In the genomic region with DNA sequence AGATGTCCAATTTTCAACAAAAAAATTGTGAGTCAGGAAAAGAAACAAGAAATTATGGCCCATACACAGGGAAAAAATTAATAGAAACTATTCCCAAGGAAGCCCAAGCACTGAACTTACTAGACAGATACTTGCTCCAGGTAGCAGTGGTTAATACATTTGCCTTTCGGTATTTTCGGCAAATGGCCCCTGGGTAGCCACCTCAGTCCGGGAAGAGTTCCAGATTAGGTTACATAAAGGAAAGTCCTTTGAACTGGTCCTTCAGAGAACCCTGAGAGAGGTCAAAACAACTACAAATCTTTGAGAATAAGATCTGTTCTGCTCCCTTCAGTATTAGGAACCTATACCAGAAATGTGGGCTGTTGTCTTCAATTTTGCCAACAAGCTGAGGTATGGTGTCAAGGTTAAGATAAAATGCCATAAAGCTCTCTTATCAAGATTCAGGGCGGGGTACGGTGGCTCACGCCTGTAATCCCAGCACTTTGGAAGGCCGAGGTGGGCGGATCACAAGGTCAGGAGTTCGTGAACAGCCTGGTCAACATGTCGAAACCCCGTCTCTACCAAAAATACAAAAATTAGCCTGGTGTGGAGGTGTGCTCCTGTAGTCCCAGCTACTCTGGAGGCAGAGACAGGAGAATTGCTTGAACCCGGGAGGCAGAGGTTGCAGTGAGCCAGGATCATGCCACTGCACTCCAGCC, we compare ENCODE assay signal across 23 cellular contexts.
DNase-seq lines count a peak whose midpoint lies in the region; ATAC-seq, FAIRE-seq and TF ChIP-seq lines count a peak whose summit lies in the region.
"Had no signal": no experiment of that assay in that cellular context is flagged by ENCODE, and none has a peak within 500 bp of the region (broad histone marks: within the 10 kb centered on the region; RNA-seq: fewer than 3 reads in every experiment).

No MANE protein-coding gene starts in this region.

- 40% methylated on average over 12 of the region's 12 CpGs for WGBS in liver
- 9% methylated on average over 12 of the region's 12 CpGs for WGBS in HepG2 (ENCODE audit: low lambda C conversion rate)
- no CpG with 5 or more reads among the region's 12 CpGs for WGBS in trophoblast cell (ENCODE audit: extremely low coverage, insufficient coverage, insufficient read length)

- H4K12ac ChIP-seq in trophoblast cell (ENCODE audit: low read depth, low read length): no peak overlapping the region

- H3K4ac ChIP-seq in trophoblast cell (ENCODE audit: low read depth, low read length): no peak overlapping the region

- H3K79me1 ChIP-seq in trophoblast cell (ENCODE audit: low read length): peaks cover 3% of the 10 kb centered on the region

- ATAC-seq in HepG2 (no peak), left lobe of liver (peak; percentile 95), HG02852 (IDR thresholded peaks at IDR 0.05; ENCODE audit: unreplicated experiment) (no peak)
- ATAC-seq: A549; CD8-positive, alpha-beta T cell; GM12878 had no signal

- H3K4me2 ChIP-seq in HepG2 (ENCODE audit: low read depth, low read length): no peak overlapping the region
- H3K4me2 ChIP-seq in trophoblast cell (ENCODE audit: low read length): no peak overlapping the region
- H3K4me2 ChIP-seq: A549; BLaER1 treated with 17β-estradiol and CSF1 and Interleukin-3, amounts not matched to agents 10 nM and 100 nM had no signal

- no peak overlapping the region for H3K23ac ChIP-seq in trophoblast cell (ENCODE audit: low read length)

- POLR2A ChIA-PET in HepG2 (lab: Yijun Ruan, JAX): no interaction called here

- FAIRE-seq in HepG2 (lab: Jason Lieb, UNC): no peak
- peak; percentile 13 for FAIRE-seq in bronchial epithelial cell (lab: Jason Lieb, UNC)
- FAIRE-seq: A549, D721Med, GM12878, GM12892, GM18507 had no signal

- no peak overlapping the region for H3K18ac ChIP-seq in trophoblast cell (ENCODE audit: low read length)

- H4K8ac ChIP-seq in trophoblast cell (ENCODE audit: low read depth, low read length): no peak overlapping the region

- H2AFZ ChIP-seq in HepG2 (ENCODE audit: low read length) (no peak overlapping the region), trophoblast cell (ENCODE audit: insufficient read depth, low read length, poor library complexity) (no peak overlapping the region)

- TF ChIP-seq RAD21 in liver (IDR thresholded peaks at IDR 0.05) (peak in 1 of 2 donors; percentile 36), HepG2 (CRISPR knock-in tag; IDR thresholded peaks at IDR 0.05) (no peak)

- peaks cover 0 to 2% (median 0%) of the 10 kb centered on the region in 4 donors for H3K4me1 ChIP-seq in liver (ENCODE audit: control insufficient read depth in 4 of 4, insufficient read depth in 4 of 4, low read length in 3 of 4)
- H3K4me1 ChIP-seq in HepG2 (ENCODE audit: insufficient read depth, low read length): peaks cover 9% of the 10 kb centered on the region
- H3K4me1 ChIP-seq in trophoblast cell (ENCODE audit: control insufficient read depth in 1 of 2, insufficient read depth in 2 of 2, low read length in 2 of 2): no peaks in the 10 kb centered on the region
- H3K4me1 ChIP-seq: A549; BLaER1 treated with 17β-estradiol and CSF1 and Interleukin-3, amounts not matched to agents 10 nM and 100 nM; Caco-2 had no signal

- BruUV-seq in HepG2 (replicated peaks; lab: Mats Ljungman, UMichigan): no TSS peak

- H3K4me3 ChIP-seq in liver (ENCODE audit: low read depth in 1 of 3, low read length in 3 of 3): no peak overlapping the region
- H3K4me3 ChIP-seq in HepG2 (replicated peaks in 1 of 3; ENCODE audit: insufficient read depth in 1 of 3, low read depth in 2 of 3, low read length in 3 of 3): no peak overlapping the region
- H3K4me3 ChIP-seq in bronchial epithelial cell (ENCODE audit: low read depth, low read length): no peak overlapping the region
- H3K4me3 ChIP-seq in trophoblast cell (ENCODE audit: low read depth, low read length): no peak overlapping the region
- H3K4me3 ChIP-seq: A549; BLaER1 treated with 17β-estradiol and CSF1 and Interleukin-3, amounts not matched to agents 10 nM and 100 nM; GM12878 had no signal

- H3K36me3 ChIP-seq in liver (ENCODE audit: control insufficient read depth in 4 of 4, insufficient read depth in 3 of 4, low read depth in 1 of 4, low read length in 3 of 4): no peaks in the 10 kb centered on the region
- no peaks in the 10 kb centered on the region for H3K36me3 ChIP-seq in HepG2 (replicated peaks in 1 of 2; ENCODE audit: control insufficient read depth in 1 of 2, insufficient read depth in 2 of 2, low read length in 2 of 2)
- no peaks in the 10 kb centered on the region for H3K36me3 ChIP-seq in bronchial epithelial cell (ENCODE audit: control insufficient read depth, insufficient read depth, low read length)
- H3K36me3 ChIP-seq in trophoblast cell (ENCODE audit: control insufficient read depth in 1 of 2, insufficient read depth in 2 of 2, low read length in 2 of 2): no peaks in the 10 kb centered on the region
- H3K36me3 ChIP-seq: BLaER1 treated with 17β-estradiol and CSF1 and Interleukin-3, amounts not matched to agents 10 nM and 100 nM had no signal

- H2BK5ac ChIP-seq in trophoblast cell (ENCODE audit: low read depth, low read length, poor library complexity): peak overlapping the region; percentile 63

- H3K9me3 ChIP-seq in liver (ENCODE audit: control insufficient read depth in 4 of 4, low read length in 3 of 4) (no peaks in the 10 kb centered on the region), HepG2 (ENCODE audit: low read length) (peaks cover 1% of the 10 kb centered on the region), trophoblast cell (ENCODE audit: insufficient read depth, low read depth, low read length) (no peaks in the 10 kb centered on the region)
- H3K9me3 ChIP-seq: A549, Caco-2 had no signal

- CTCF ChIA-PET in HepG2 (lab: Yijun Ruan, JAX; ENCODE audit: low intra/inter-chr PET ratio, low total read pairs): no interaction called here

- in situ Hi-C loops in HepG2 (cut with HindIII; ENCODE audit: extremely low pct_ligation_motif_present, low pct_unique_long_range_greater_than_20kb): no loop called here
- in situ Hi-C loops in G401 (cut with HindIII; ENCODE audit: low sequenced_read_pairs): no loop called here

- no peak for TF ChIP-seq POLR2A in HepG2 (IDR thresholded peaks at IDR 0.05; ENCODE audit: insufficient read depth in 1 of 2, low read depth in 2 of 2, low read length in 2 of 2)

- no peak overlapping the region for H2AK5ac ChIP-seq in trophoblast cell (ENCODE audit: low read length)

- H3K27me3 ChIP-seq in liver (ENCODE audit: control insufficient read depth in 4 of 4, insufficient read depth in 4 of 4, low read length in 3 of 4) (no peaks in the 10 kb centered on the region), HepG2 (ENCODE audit: control insufficient read depth in 1 of 2, insufficient read depth in 2 of 2, low read length in 2 of 2) (peaks cover 0 to 5% of the 10 kb centered on the region in 2 experiments; a peak in 2 of 5 replicates), bronchial epithelial cell (ENCODE audit: control insufficient read depth, insufficient read depth, low read length) (no peaks in the 10 kb centered on the region), trophoblast cell (ENCODE audit: insufficient read depth, low read length) (no peaks in the 10 kb centered on the region)
- H3K27me3 ChIP-seq: BLaER1 treated with 17β-estradiol and CSF1 and Interleukin-3, amounts not matched to agents 10 nM and 100 nM had no signal

- no peaks in the 10 kb centered on the region for H3K79me2 ChIP-seq in HepG2 (ENCODE audit: insufficient read depth, low read length)
- H3K79me2 ChIP-seq in trophoblast cell (ENCODE audit: control insufficient read depth, insufficient read depth, low read length, poor library complexity): no peaks in the 10 kb centered on the region

- no peak for TF ChIP-seq CTCF in liver (IDR thresholded peaks at IDR 0.05; ENCODE audit: low read depth, low read length, missing input control)
- no peak for TF ChIP-seq CTCF in HepG2 (CRISPR knock-in tag; IDR thresholded peaks at IDR 0.05)
- no peak for TF ChIP-seq CTCF in bronchial epithelial cell (IDR thresholded peaks at IDR 0.05; ENCODE audit: insufficient read depth, low read length, severe bottlenecking)

- intact Hi-C loops in HepG2 (cut with micrococcal nuclease; ENCODE audit: unreplicated experiment): no loop called here

- no peak overlapping the region for H4K91ac ChIP-seq in trophoblast cell (ENCODE audit: low read depth, low read length)

- H3K9ac ChIP-seq in liver (ENCODE audit: low read depth in 1 of 2, low read length in 2 of 2) (no peak overlapping the region), HepG2 (ENCODE audit: insufficient read depth, low read depth, low read length) (no peak overlapping the region), trophoblast cell (ENCODE audit: low read length) (no peak overlapping the region)
- H3K9ac ChIP-seq: BLaER1 treated with 17β-estradiol and CSF1 and Interleukin-3, amounts not matched to agents 10 nM and 100 nM had no signal

- H3K14ac ChIP-seq in trophoblast cell (ENCODE audit: low read length): no peak overlapping the region

- H3K27ac ChIP-seq in liver (ENCODE audit: low read depth in 1 of 2, low read length in 2 of 2): no peak overlapping the region
- H3K27ac ChIP-seq in HepG2 (ENCODE audit: extremely low read length, insufficient read depth, low read length): no peak overlapping the region
- H3K27ac ChIP-seq in trophoblast cell (ENCODE audit: low read depth, low read length): no peak overlapping the region
- H3K27ac ChIP-seq: 22Rv1; A549; BLaER1 treated with 17β-estradiol and CSF1 and Interleukin-3, amounts not matched to agents 10 nM and 100 nM; C4-2B had no signal

- H2BK120ac ChIP-seq in trophoblast cell (ENCODE audit: insufficient read depth, low read length, poor library complexity): peak overlapping the region; percentile 51

- no peaks in the 10 kb centered on the region for H4K20me1 ChIP-seq in HepG2 (ENCODE audit: insufficient read depth, low read length)
- H4K20me1 ChIP-seq: BLaER1 treated with 17β-estradiol and CSF1 and Interleukin-3, amounts not matched to agents 10 nM and 100 nM had no signal

- DNase-seq in HepG2 (ENCODE audit: low spot score): no peak
- DNase-seq in bronchial epithelial cell (ENCODE audit: low read depth): no peak
- peak; percentile 64 for DNase-seq in left lobe of liver (ENCODE audit: low spot score)
- DNase-seq in trophoblast cell: no peak
- no peak for DNase-seq in MV-4-11 (lab: John Stamatoyannopoulos, UW)
- no peak for DNase-seq in G401 (ENCODE audit: low spot score)
- DNase-seq: AML-193; Caco-2; Calu3; CD4-positive, alpha-beta T cell; CD8-positive, alpha-beta T cell; DMS79 treated with DMSO at 0.1 percent for 48 hours; GDM1 had no signal

- no peak for TF ChIP-seq EP300 in HepG2 (IDR thresholded peaks at IDR 0.05; ENCODE audit: low read depth in 2 of 2, low read length in 2 of 2)
- no peak for TF ChIP-seq EP300 in HepG2 (CRISPR knock-in tag; IDR thresholded peaks at IDR 0.05; ENCODE audit: borderline replicate concordance)

- peak overlapping the region; percentile 91 for H2BK12ac ChIP-seq in trophoblast cell (ENCODE audit: low read length)

TF ChIP-seq in liver, 16 proteins besides CTCF, POLR2A, EP300 and RAD21 (continues in another document):
- TF ChIP-seq JUND (IDR thresholded peaks at IDR 0.05): peak in 1 of 2 donors; percentile 54
- TF ChIP-seq FOXA2 (IDR thresholded peaks at IDR 0.05): no peak

TF ChIP-seq in HepG2, 621 proteins besides CTCF, POLR2A, EP300 and RAD21 (continues in another document):
- TF ChIP-seq NFE2 (CRISPR knock-in tag; IDR thresholded peaks at IDR 0.05): no peak
